28 cellular contexts compared by ENCODE assay signal in the genomic region with DNA sequence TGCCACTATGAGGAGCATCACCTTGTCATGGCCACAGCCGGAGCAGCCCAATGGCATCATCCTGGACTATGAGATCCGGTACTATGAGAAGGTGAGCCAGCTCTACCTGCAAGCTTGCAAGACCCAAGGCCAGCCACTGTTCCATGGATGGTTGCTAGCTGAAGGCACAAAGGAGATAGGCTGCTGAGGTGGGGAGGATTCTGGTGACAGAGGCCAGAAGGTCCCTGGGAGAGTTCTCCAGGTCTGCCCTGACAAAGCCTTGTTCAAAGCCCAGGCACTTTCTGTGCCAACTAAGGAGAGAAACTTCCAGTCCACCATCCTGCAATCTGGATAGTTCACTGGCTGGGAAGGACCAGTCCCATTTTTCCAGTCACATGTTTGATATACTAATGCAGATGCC.
"Had no signal": no experiment of that assay in that cellular context is flagged by ENCODE, and none has a peak within 500 bp of the region (broad histone marks: within the 10 kb centered on the region; RNA-seq: fewer than 3 reads in every experiment).

No MANE protein-coding gene starts in this region.

- H3K4me3 Mint-ChIP-seq: dendritic cell treated with granulocyte-macrophage colony-stimulating factor and Interleukin-4, amounts not matched to agents 40 ng/mL and 50 ng/mL, for 4 days; effector memory CD8-positive, alpha-beta T cell; endodermal cell had no signal

- H3K27me3 ChIP-seq: colonic mucosa, dorsolateral prefrontal cortex, esophagus muscularis mucosa, esophagus squamous epithelium, foreskin keratinocyte, gastrocnemius medialis, gastroesophageal sphincter, heart left ventricle had no signal

- H3K36me3 ChIP-seq: colonic mucosa, esophagus muscularis mucosa, esophagus squamous epithelium, gastrocnemius medialis, heart left ventricle had no signal

- DNase-seq: colonic mucosa; cortex of kidney; dermis blood vessel endothelial cell; dorsolateral prefrontal cortex; effector CD4-positive, alpha-beta T cell; effector CD8-positive, alpha-beta T cell; effector memory CD4-positive, alpha-beta T cell; effector memory CD8-positive, alpha-beta T cell; endodermal cell; erythroblast; esophagus squamous epithelium; foreskin fibroblast; foreskin keratinocyte; foreskin melanocyte; gastrocnemius medialis; glutamatergic neuron; head of caudate nucleus; heart left ventricle had no signal

- H3K4me1 Mint-ChIP-seq: endodermal cell had no signal

- FAIRE-seq: colon, endometrium, endothelial cell of umbilical vein, frontal cortex had no signal

- H3K4me1 ChIP-seq: colonic mucosa, esophagus muscularis mucosa, esophagus squamous epithelium, foreskin keratinocyte, gastroesophageal sphincter, heart left ventricle had no signal

- H3K9me3 ChIP-seq: colonic mucosa, esophagus muscularis mucosa, esophagus squamous epithelium, gastrocnemius medialis, gastroesophageal sphincter, heart left ventricle had no signal

- H3K27ac Mint-ChIP-seq: dendritic cell treated with granulocyte-macrophage colony-stimulating factor and Interleukin-4, amounts not matched to agents 40 ng/mL and 50 ng/mL, for 4 days; effector memory CD8-positive, alpha-beta T cell; endodermal cell had no signal

- H3K27ac ChIP-seq: colonic mucosa, coronary artery, dorsolateral prefrontal cortex, epithelial cell of prostate, esophagus muscularis mucosa, esophagus squamous epithelium, foreskin keratinocyte, gastrocnemius medialis, gastroesophageal sphincter, heart left ventricle had no signal

- H3K4me3 ChIP-seq: colonic mucosa, coronary artery, dorsolateral prefrontal cortex, esophagus muscularis mucosa, esophagus squamous epithelium, gastrocnemius medialis, gastroesophageal sphincter, heart left ventricle had no signal

- H3K27me3 Mint-ChIP-seq: dendritic cell treated with granulocyte-macrophage colony-stimulating factor and Interleukin-4, amounts not matched to agents 40 ng/mL and 50 ng/mL, for 4 days; effector memory CD8-positive, alpha-beta T cell had no signal

- ATAC-seq: effector memory CD8-positive, alpha-beta T cell; esophagus mucosa; foreskin keratinocyte; gastrocnemius medialis; gastroesophageal sphincter; heart left ventricle had no signal

- H3K9me3 Mint-ChIP-seq: endodermal cell had no signal
